In the genomic region with DNA sequence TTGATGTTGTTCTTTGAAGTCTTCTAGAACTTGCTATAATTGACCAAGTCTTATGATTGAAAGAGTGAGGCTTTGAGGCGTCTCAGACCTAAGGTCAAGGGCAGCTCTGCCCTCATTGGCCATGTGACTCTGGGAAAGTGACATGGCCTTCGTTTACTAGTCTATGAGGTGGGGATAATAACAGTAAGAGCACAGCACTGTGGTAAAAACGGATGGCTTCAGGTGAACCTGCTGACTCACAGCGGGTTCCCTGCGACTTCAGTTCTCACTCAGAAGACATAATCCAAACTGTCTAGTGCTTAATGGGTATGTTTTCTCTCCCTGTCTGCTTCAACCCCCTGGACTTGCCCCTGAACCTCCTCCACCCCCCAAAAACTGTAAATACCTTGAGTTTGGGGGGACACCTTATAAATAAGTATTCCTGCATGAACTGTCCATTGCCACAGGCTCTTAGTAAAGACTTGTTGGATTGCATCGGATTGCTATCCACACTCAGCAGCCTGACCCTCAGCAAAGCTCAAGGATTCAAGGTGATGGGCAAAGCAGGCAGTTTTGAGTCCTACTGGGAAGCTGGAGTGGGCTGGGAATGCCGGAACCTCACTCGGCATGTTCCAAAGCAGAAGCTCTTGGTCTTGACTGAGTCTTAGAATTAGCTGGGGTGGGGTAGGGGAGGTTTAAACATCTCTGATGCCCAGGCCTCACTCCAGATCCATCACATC, we compare ENCODE assay signal across 20 cellular contexts.
"Had no signal": no experiment of that assay in that cellular context is flagged by ENCODE, and none has a peak within 500 bp of the region (broad histone marks: within the 10 kb centered on the region; RNA-seq: fewer than 3 reads in every experiment).

No MANE protein-coding gene starts in this region.

- H3K4me3 Mint-ChIP-seq: activated CD4-positive, alpha-beta T cell treated with anti-CD3 and anti-CD28 coated beads, Interleukin-2, amount 10 ng/mL, durations not matched to agents 24 days and 14 days; activated CD8-positive, alpha-beta memory T cell treated with anti-CD3 and anti-CD28 coated beads, Interleukin-2, amount 10 ng/mL, durations not matched to agents 7 days and 5 days; activated CD8-positive, alpha-beta T cell treated with anti-CD3 and anti-CD28 coated beads, Interleukin-2, amount 10 ng/mL, durations not matched to agents 7 days and 5 days; activated naive CD8-positive, alpha-beta T cell; immature natural killer cell; naive thymus-derived CD4-positive, alpha-beta T cell had no signal

- DNase-seq: activated CD4-positive, alpha-beta T cell treated with anti-CD3 and anti-CD28 coated beads, Interleukin-2, amount 10 ng/mL, durations not matched to agents 24 days and 14 days; activated CD4-positive, CD25-positive, alpha-beta regulatory T cell; activated CD8-positive, alpha-beta memory T cell treated with anti-CD3 and anti-CD28 coated beads, Interleukin-2, amount 10 ng/mL, durations not matched to agents 7 days and 5 days; activated CD8-positive, alpha-beta T cell treated with anti-CD3 and anti-CD28 coated beads, Interleukin-2, amount 10 ng/mL, durations not matched to agents 7 days and 5 days; activated gamma-delta T cell; brain microvascular endothelial cell; foreskin fibroblast; hypothalamus; immature natural killer cell; midbrain; naive thymus-derived CD4-positive, alpha-beta T cell; ovary; retina; sigmoid colon; stimulated activated naive CD4-positive, alpha-beta T cell treated with Interleukin-2 at 50 U/mL for 16 hours; T-helper 1 cell had no signal

- H3K27ac ChIP-seq: ascending aorta, brain microvascular endothelial cell, coronary artery, ovary, prostate gland had no signal

- H3K27ac Mint-ChIP-seq: activated CD8-positive, alpha-beta memory T cell treated with anti-CD3 and anti-CD28 coated beads, Interleukin-2, amount 10 ng/mL, durations not matched to agents 7 days and 5 days; activated CD8-positive, alpha-beta T cell treated with anti-CD3 and anti-CD28 coated beads, Interleukin-2, amount 10 ng/mL, durations not matched to agents 7 days and 5 days; activated naive CD8-positive, alpha-beta T cell; immature natural killer cell had no signal

- ATAC-seq: activated CD8-positive, alpha-beta memory T cell treated with anti-CD3 and anti-CD28 coated beads, Interleukin-2, amount 10 ng/mL, durations not matched to agents 7 days and 5 days; activated CD8-positive, alpha-beta T cell treated with anti-CD3 and anti-CD28 coated beads, Interleukin-2, amount 10 ng/mL, durations not matched to agents 7 days and 5 days; naive thymus-derived CD4-positive, alpha-beta T cell had no signal

- H3K9me3 Mint-ChIP-seq: activated CD4-positive, alpha-beta T cell treated with anti-CD3 and anti-CD28 coated beads, Interleukin-2, amount 10 ng/mL, durations not matched to agents 24 days and 14 days; immature natural killer cell had no signal

- H3K36me3 Mint-ChIP-seq: activated CD8-positive, alpha-beta memory T cell treated with anti-CD3 and anti-CD28 coated beads, Interleukin-2, amount 10 ng/mL, durations not matched to agents 7 days and 5 days; activated naive CD8-positive, alpha-beta T cell; immature natural killer cell had no signal
